In the genomic region with DNA sequence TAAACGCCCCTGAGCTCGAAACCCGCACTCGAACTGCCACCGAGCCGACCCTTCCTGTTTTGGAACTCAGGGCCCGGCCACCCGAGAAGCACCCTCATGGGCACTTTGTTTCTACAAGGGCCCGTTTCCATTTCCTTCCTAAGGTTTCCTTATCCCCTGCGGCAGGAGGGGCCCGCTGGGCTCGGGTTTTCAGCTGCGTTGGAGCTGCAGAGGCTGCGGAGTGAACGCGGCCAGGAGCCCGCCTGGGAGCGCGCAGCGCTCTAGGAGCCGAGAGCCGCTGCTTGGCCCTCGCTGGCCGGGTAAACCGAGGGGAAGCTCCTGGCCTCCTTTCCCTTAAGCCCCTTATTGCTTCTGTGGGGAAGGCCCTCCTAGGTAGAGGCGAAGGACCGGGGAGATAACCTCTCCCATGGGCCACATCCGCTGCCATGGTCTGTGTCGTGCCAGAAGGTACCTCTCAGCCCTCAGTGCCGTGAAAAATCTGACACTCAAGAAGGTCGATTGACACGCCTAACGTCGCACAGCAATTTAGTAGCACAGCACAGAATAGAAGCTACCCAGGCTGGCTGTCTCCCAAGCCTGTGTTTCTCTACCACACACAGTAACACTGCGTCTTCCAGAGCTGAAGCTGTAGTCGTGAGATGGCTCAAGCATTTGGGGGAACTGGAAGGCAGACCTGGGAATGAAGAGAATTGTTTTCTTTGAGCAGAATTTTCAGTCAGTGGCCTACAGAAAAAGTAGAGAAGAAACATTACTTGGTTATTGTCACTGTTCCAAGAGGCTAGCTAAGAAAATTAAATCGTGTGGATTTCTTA, we compare ENCODE assay signal across 8 cellular contexts. TPM values are rescaled to one million over a fixed set of nuclear protein-coding genes. Genes with fewer than 3 reads are reported as not detected.
DNase-seq lines count a peak whose midpoint lies in the region; ATAC-seq and TF ChIP-seq lines count a peak whose summit lies in the region.

No MANE protein-coding gene starts in this region.

- H3K9me3 ChIP-seq in stomach, result no peaks in the 10 kb centered on the region

- peak overlapping the region; percentile 79 to 100 (median 99) for H3K27ac ChIP-seq in stomach

- no peaks in the 10 kb centered on the region for H3K27me3 ChIP-seq in stomach

- H3K4me1 ChIP-seq in stomach, result peaks cover 14 to 54% (median 37%) of the 10 kb centered on the region in 4 donors

- ATAC-seq in HG02885 (IDR thresholded peaks at IDR 0.05; ENCODE audit: poor library complexity, unreplicated experiment) (peak; percentile 8), esophagus mucosa (peak; percentile 19)

- H3K4me3 ChIP-seq in GM12864 (ENCODE audit: low read depth, low read length) (peak overlapping the region; percentile 77), stomach (peak overlapping the region; percentile 43 to 65 (median 58))

- DNase-seq in GM12864 (ENCODE audit: low read depth) (no peak), NCI-H510A (lab: John Stamatoyannopoulos, UW) (peak; percentile 26), myocyte (ENCODE audit: low read depth) (peak; percentile 52), stomach (peak; percentile 71), COLO829 (ENCODE audit: low spot score) (no peak)
- DNase-seq in activated CD8-positive, alpha-beta memory T cell treated with anti-CD3 and anti-CD28 coated beads, Interleukin-2, amount 50 U/mL, for 4 hours, result peak; percentile 46

- WGBS in stomach, 5 donors, result 0 to 1% (median 1%) methylated on average over 32 to 37 of the region's 37 CpGs

- no peak for TF ChIP-seq EP300 in stomach (IDR thresholded peaks at IDR 0.05)

- intact Hi-C loops in stomach (cut with DNase I; ENCODE audit: low total_unique reads), result no loop called here

- no peak for TF ChIP-seq CTCF in GM12864 (IDR thresholded peaks at IDR 0.05; ENCODE audit: low read depth, low read length, missing control alignments)
- TF ChIP-seq CTCF in stomach (IDR thresholded peaks at IDR 0.05), result no peak

- H3K36me3 ChIP-seq in stomach, result no peaks in the 10 kb centered on the region

- no peak for TF ChIP-seq POLR2A in stomach (IDR thresholded peaks at IDR 0.05)

RNA-seq across cellular contexts. Expression of a gene that starts 12.9 kb away (rescaled TPM):
- total RNA-seq in esophagus mucosa, result 420 TPM
- 694 and 961 TPM in 2 replicates for total RNA-seq in myocyte
- polyA plus RNA-seq in myocyte (2012), result 302 TPM
- total RNA-seq in stomach, result 1,000 to 10,000 TPM in 1 of 5 donors, 100 to 1,000 TPM in 4; 213 to 1,126 (median 441) TPM
- 100 to 1,000 TPM; 278 to 342 (median 327) TPM for polyA plus RNA-seq in stomach

RNA-seq across cellular contexts. Expression of a gene that starts 52.2 kb away (rescaled TPM):
- 12.2 TPM for total RNA-seq in esophagus mucosa
- 5.0 and 7.6 TPM in 2 replicates for total RNA-seq in myocyte
- polyA plus RNA-seq in myocyte (2012), result 5.7 TPM
- total RNA-seq in stomach, result 10 to 100 TPM in 4 of 5 donors, 1 to 10 TPM in 1; 8.9 to 34.8 (median 29.2) TPM
- polyA plus RNA-seq in stomach, result 1 to 10 TPM; 5.7 to 9.0 (median 7.3) TPM

Comparison
In these comparisons a context has a peak if more than half of its experiments do, and no peak if none do; other contexts are left out.
1. DNase-seq: peak in NCI-H510A (single experiment), activated CD8-positive, alpha-beta memory T cell treated with anti-CD3 and anti-CD28 coated beads, Interleukin-2, amount 50 U/mL, for 4 hours (single experiment), myocyte (single experiment) and stomach (single experiment); none in GM12864 (single experiment) and COLO829 (single experiment).